ENCODE assay signal across 1 cellular context in genomic region chr1:2044510-2045319, GRCh38.
A peak's percentile ranks its signal among the peaks of the same experiment; 100 is the strongest.
TF ChIP-seq lines count a peak whose summit lies in the region.

No MANE protein-coding gene starts in this region.

TF ChIP-seq in HepG2, 621 proteins besides CTCF, POLR2A, EP300 and RAD21 (continued from another document and continues in another):
- peak; percentile 52; the same call in 1 of the 2 replicates for TF ChIP-seq ZNF574 (CRISPR knock-in tag; IDR thresholded peaks at IDR 0.05)
- TF ChIP-seq TRIM22 (IDR thresholded peaks at IDR 0.05), result no peak
- no peak for TF ChIP-seq CEBPZ (IDR thresholded peaks at IDR 0.05; ENCODE audit: low read length)
- TF ChIP-seq NR2C2 (CRISPR knock-in tag; IDR thresholded peaks at IDR 0.05; ENCODE audit: borderline replicate concordance), result no peak
- TF ChIP-seq ZBTB10 (CRISPR knock-in tag; IDR thresholded peaks at IDR 0.05; ENCODE audit: borderline replicate concordance), result no peak
- TF ChIP-seq ZSCAN9 (CRISPR knock-in tag; IDR thresholded peaks at IDR 0.05; ENCODE audit: borderline replicate concordance), result no peak
- no peak for TF ChIP-seq ZNF124 (CRISPR knock-in tag; IDR thresholded peaks at IDR 0.05)
- no peak for TF ChIP-seq ZBED4 (CRISPR knock-in tag; IDR thresholded peaks at IDR 0.05; ENCODE audit: borderline replicate concordance)
- TF ChIP-seq ZNF740 (CRISPR knock-in tag; IDR thresholded peaks at IDR 0.05), result no peak
- no peak for TF ChIP-seq NFATC3 (CRISPR knock-in tag; IDR thresholded peaks at IDR 0.05)
- TF ChIP-seq ZNF160 (CRISPR knock-in tag; IDR thresholded peaks at IDR 0.05), result no peak
- no peak for TF ChIP-seq ZNF563 (CRISPR knock-in tag; IDR thresholded peaks at IDR 0.05)
- TF ChIP-seq MATR3 (CRISPR knock-in tag; IDR thresholded peaks at IDR 0.05), result no peak
- no peak for TF ChIP-seq CC2D1A (CRISPR knock-in tag; IDR thresholded peaks at IDR 0.05)
- no peak for TF ChIP-seq THYN1 (CRISPR knock-in tag; IDR thresholded peaks at IDR 0.05; ENCODE audit: borderline replicate concordance, low read depth)
- no peak for TF ChIP-seq SIX1 (CRISPR knock-in tag; IDR thresholded peaks at IDR 0.05; ENCODE audit: borderline replicate concordance)
- no peak for TF ChIP-seq GTF3A (CRISPR knock-in tag; conservative IDR thresholded peaks at IDR 0.05)
- no peak for TF ChIP-seq BCLAF1 (IDR thresholded peaks at IDR 0.05)
- TF ChIP-seq SOX6 (IDR thresholded peaks at IDR 0.05), result no peak
- TF ChIP-seq SOX6 (CRISPR knock-in tag; IDR thresholded peaks at IDR 0.05), result no peak
- TF ChIP-seq MLLT10 (CRISPR knock-in tag; IDR thresholded peaks at IDR 0.05), result no peak
- TF ChIP-seq HIC2 (CRISPR knock-in tag; IDR thresholded peaks at IDR 0.05; ENCODE audit: low read depth), result peak; percentile 77
- peak; percentile 91 for TF ChIP-seq MNT (IDR thresholded peaks at IDR 0.05)
- no peak for TF ChIP-seq RBFOX2 (IDR thresholded peaks at IDR 0.05; ENCODE audit: low read depth, low read length)
- no peak for TF ChIP-seq ZNF225 (CRISPR knock-in tag; IDR thresholded peaks at IDR 0.05)
- no peak for TF ChIP-seq ZNF460 (CRISPR knock-in tag; IDR thresholded peaks at IDR 0.05; ENCODE audit: borderline replicate concordance)
- TF ChIP-seq EEA1 (CRISPR knock-in tag; IDR thresholded peaks at IDR 0.05; ENCODE audit: borderline replicate concordance), result no peak
- no peak for TF ChIP-seq NR1H2 (CRISPR knock-in tag; IDR thresholded peaks at IDR 0.05; ENCODE audit: borderline replicate concordance, low read depth)
- TF ChIP-seq BATF2 (CRISPR knock-in tag; IDR thresholded peaks at IDR 0.05), result 0 out of 2 replicates have a peak, but pooled peaks have one; percentile 54
- TF ChIP-seq RNF2 (conservative IDR thresholded peaks at IDR 0.05; ENCODE audit: low read depth), result no peak
- TF ChIP-seq AHR (CRISPR knock-in tag; IDR thresholded peaks at IDR 0.05), result no peak
